10 cellular contexts compared by ENCODE assay signal in genomic region chr19:31292639-31293185, GRCh38.
"Had no signal": no experiment of that assay in that cellular context is flagged by ENCODE, and none has a peak within 500 bp of the region (broad histone marks: within the 10 kb centered on the region; RNA-seq: fewer than 3 reads in every experiment).

No MANE protein-coding gene starts in this region.

- H3K36me3 ChIP-seq: HAP-1 had no signal

- H3K27ac ChIP-seq: GM23248 had no signal

- ATAC-seq: GM23338, HCT116 had no signal

- H3K4me3 ChIP-seq: GM23248, GM23338, HAP-1 had no signal

- H3K9me3 ChIP-seq: HAP-1 had no signal

- H3K4me3 Mint-ChIP-seq: GM23338, H9, HFFc6 had no signal

- H3K4me1 ChIP-seq: HAP-1 had no signal

- H3K9ac ChIP-seq: GM23248 had no signal

- FAIRE-seq: H54 had no signal

- DNase-seq: GM23248, GOT3, H7, H9, HCEC 1CT, HFFc6 had no signal

- H3K4me1 Mint-ChIP-seq: GM23338 had no signal

- H3K4me2 ChIP-seq: GM23338 had no signal

- H2AFZ ChIP-seq: GM23248, GM23338 had no signal

- H3K9me3 Mint-ChIP-seq: GM23338, H9, HFFc6 had no signal

- H3K27ac Mint-ChIP-seq: GM23338, H9, HFFc6 had no signal
